In the genomic region with DNA sequence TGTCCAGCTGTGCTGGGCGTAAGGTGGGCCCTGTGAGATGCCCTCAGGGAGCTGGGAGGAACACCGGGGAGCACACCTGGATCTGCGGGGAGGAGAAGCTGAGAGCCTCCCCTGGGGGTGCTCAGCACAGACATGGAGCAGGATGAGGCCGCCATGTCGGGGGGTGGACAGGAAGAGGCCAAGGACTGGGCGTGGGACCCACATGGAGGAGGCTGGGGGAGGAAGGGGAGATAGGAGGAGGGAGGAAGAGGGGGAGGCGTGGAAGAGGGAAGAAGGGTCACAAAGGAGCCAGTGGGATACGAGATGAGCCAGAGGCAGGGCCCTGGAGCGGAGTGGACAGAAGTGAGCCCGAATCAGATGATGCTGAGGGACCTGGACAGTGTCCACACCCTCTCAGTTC, we compare ENCODE assay signal across 17 cellular contexts.
DNase-seq lines count a peak whose midpoint lies in the region; ATAC-seq and TF ChIP-seq lines count a peak whose summit lies in the region.
"Had no signal": no experiment of that assay in that cellular context is flagged by ENCODE, and none has a peak within 500 bp of the region (broad histone marks: within the 10 kb centered on the region; RNA-seq: fewer than 3 reads in every experiment).

No MANE protein-coding gene starts in this region.

- H3K27me3 ChIP-seq in CD8-positive, alpha-beta T cell (ENCODE audit: insufficient read depth, low read length) = no peaks in the 10 kb centered on the region
- H3K27me3 ChIP-seq in WERI-Rb-1 (ENCODE audit: insufficient read depth, low read depth, severe bottlenecking) = no peaks in the 10 kb centered on the region
- H3K27me3 ChIP-seq: body of pancreas, esophagus muscularis mucosa, neutrophil had no signal

- ATAC-seq in CD8-positive, alpha-beta T cell = no peak
- ATAC-seq in stimulated activated naive B cell treated with anti-CD40 and anti-IgM and Interleukin-4, amounts not matched to agents 10 μg/mL and 1 μg/mL and 100 μg/mL, for 72 hours (replicated peaks) = no peak
- ATAC-seq in GM21423 (IDR thresholded peaks at IDR 0.05; ENCODE audit: unreplicated experiment) = no peak
- ATAC-seq: activated naive CD4-positive, alpha-beta T cell treated with anti-CD3 and anti-CD28 coated beads, Interleukin-2, amount 50 U/mL, for 72 hours; body of pancreas; GM23338 had no signal

- H3K27me3 Mint-ChIP-seq in CD8-positive, alpha-beta T cell (ENCODE audit: low read depth) = no peaks in the 10 kb centered on the region
- H3K27me3 Mint-ChIP-seq in glutamatergic neuron (ENCODE audit: unreplicated experiment) = peaks cover 9% of the 10 kb centered on the region
- no peaks in the 10 kb centered on the region for H3K27me3 Mint-ChIP-seq in stimulated activated naive B cell treated with anti-CD40 and anti-IgM and Interleukin-4, amounts not matched to agents 10 μg/mL and 1 μg/mL and 100 μg/mL, for 72 hours
- H3K27me3 Mint-ChIP-seq: activated CD4-positive, alpha-beta T cell treated with anti-CD3 and anti-CD28 coated beads, Interleukin-2, amount 10 ng/mL, durations not matched to agents 24 days and 14 days had no signal

- peaks cover 15% of the 10 kb centered on the region for H3K4me1 Mint-ChIP-seq in CD8-positive, alpha-beta T cell (ENCODE audit: low read depth)
- peaks cover 19% of the 10 kb centered on the region for H3K4me1 Mint-ChIP-seq in glutamatergic neuron (ENCODE audit: low read depth, unreplicated experiment)
- H3K4me1 Mint-ChIP-seq in stimulated activated naive B cell treated with anti-CD40 and anti-IgM and Interleukin-4, amounts not matched to agents 10 μg/mL and 1 μg/mL and 100 μg/mL, for 72 hours = peaks cover 12 to 24% of the 10 kb centered on the region in 2 donors
- H3K4me1 Mint-ChIP-seq: activated CD4-positive, alpha-beta T cell treated with anti-CD3 and anti-CD28 coated beads, Interleukin-2, amount 10 ng/mL, durations not matched to agents 24 days and 14 days; GM23338 had no signal

- H3K36me3 Mint-ChIP-seq in CD8-positive, alpha-beta T cell = peaks cover 5% of the 10 kb centered on the region
- no peaks in the 10 kb centered on the region for H3K36me3 Mint-ChIP-seq in glutamatergic neuron (ENCODE audit: unreplicated experiment)
- H3K36me3 Mint-ChIP-seq in stimulated activated naive B cell treated with anti-CD40 and anti-IgM and Interleukin-4, amounts not matched to agents 10 μg/mL and 1 μg/mL and 100 μg/mL, for 72 hours = no peaks in the 10 kb centered on the region
- H3K36me3 Mint-ChIP-seq: activated naive CD4-positive, alpha-beta T cell treated with anti-CD3 and anti-CD28 coated beads, Interleukin-2, amount 50 U/mL, for 72 hours had no signal

- no peak overlapping the region for H3K27ac ChIP-seq in CD8-positive, alpha-beta T cell (ENCODE audit: low read depth, low read length)
- H3K27ac ChIP-seq in WERI-Rb-1 = no peak overlapping the region
- H3K27ac ChIP-seq: body of pancreas, esophagus muscularis mucosa, neutrophil had no signal

- CTCF ChIA-PET in CD8-positive, alpha-beta T cell (lab: Charles Lee) = interaction anchor here (6.6 kb wide), 1 partner anchor 133 kb away, joined by 77 read pairs; no protein-coding TSS in a partner anchor

- H3K4me3 Mint-ChIP-seq in CD8-positive, alpha-beta T cell = no peak overlapping the region
- H3K4me3 Mint-ChIP-seq in glutamatergic neuron (ENCODE audit: unreplicated experiment) = no peak overlapping the region
- no peak overlapping the region for H3K4me3 Mint-ChIP-seq in stimulated activated naive B cell treated with anti-CD40 and anti-IgM and Interleukin-4, amounts not matched to agents 10 μg/mL and 1 μg/mL and 100 μg/mL, for 72 hours
- H3K4me3 Mint-ChIP-seq: activated CD4-positive, alpha-beta T cell treated with anti-CD3 and anti-CD28 coated beads, Interleukin-2, amount 10 ng/mL, durations not matched to agents 24 days and 14 days; GM23338 had no signal

- peaks cover 2% of the 10 kb centered on the region for H3K9me3 Mint-ChIP-seq in CD8-positive, alpha-beta T cell
- peaks cover 3% of the 10 kb centered on the region for H3K9me3 Mint-ChIP-seq in glutamatergic neuron (ENCODE audit: unreplicated experiment)
- H3K9me3 Mint-ChIP-seq in stimulated activated naive B cell treated with anti-CD40 and anti-IgM and Interleukin-4, amounts not matched to agents 10 μg/mL and 1 μg/mL and 100 μg/mL, for 72 hours = peaks cover 0 to 2% of the 10 kb centered on the region in 2 donors
- H3K9me3 Mint-ChIP-seq: activated CD4-positive, alpha-beta T cell treated with anti-CD3 and anti-CD28 coated beads, Interleukin-2, amount 10 ng/mL, durations not matched to agents 24 days and 14 days; activated naive CD4-positive, alpha-beta T cell treated with anti-CD3 and anti-CD28 coated beads, Interleukin-2, amount 50 U/mL, for 72 hours; GM23338 had no signal

- H3K4me3 ChIP-seq in CD8-positive, alpha-beta T cell (ENCODE audit: low read depth, low read length) = no peak overlapping the region
- H3K4me3 ChIP-seq in WERI-Rb-1 (ENCODE audit: low read depth, low read length) = no peak overlapping the region
- H3K4me3 ChIP-seq: body of pancreas, esophagus muscularis mucosa, GM23338 had no signal

- intact Hi-C loops in CD8-positive, alpha-beta T cell (cut with DNase I, micrococcal nuclease) = loop anchor here in 1 of 2 experiments (5.0 kb wide), 1 partner anchor 110 kb away; the partner anchor contains the start of genes HAUS3 and POLN

- peak in 1 of 7 experiments; percentile 42 for DNase-seq in CD8-positive, alpha-beta T cell
- DNase-seq in WERI-Rb-1 = peak; percentile 5
- DNase-seq in glutamatergic neuron = no peak
- no peak for DNase-seq in stimulated activated naive B cell treated with anti-CD40 and anti-IgM and Interleukin-4, amounts not matched to agents 10 μg/mL and 1 μg/mL and 100 μg/mL, for 72 hours
- no peak for DNase-seq in stimulated activated naive CD4-positive, alpha-beta T cell (lab: John Stamatoyannopoulos, UW)
- DNase-seq in HCEC 1CT = no peak
- DNase-seq: activated CD4-positive, alpha-beta T cell treated with anti-CD3 and anti-CD28 coated beads, Interleukin-2, amount 10 ng/mL, durations not matched to agents 24 days and 14 days; body of pancreas; dermis blood vessel endothelial cell; NCI-H1417; retina; stimulated activated CD4-positive, alpha-beta T cell treated with anti-CD3 and anti-CD28 coated beads, Interleukin-12 subunit alpha, Interleukin-12 subunit beta, amount 100 ng/mL, for 4 hours had no signal

- no peaks in the 10 kb centered on the region for H3K36me3 ChIP-seq in CD8-positive, alpha-beta T cell (ENCODE audit: insufficient read depth, low read length)
- no peaks in the 10 kb centered on the region for H3K36me3 ChIP-seq in WERI-Rb-1
- H3K36me3 ChIP-seq: neutrophil had no signal

- H3K4me1 ChIP-seq in CD8-positive, alpha-beta T cell (ENCODE audit: insufficient read depth, low read length) = peaks cover 15% of the 10 kb centered on the region
- H3K4me1 ChIP-seq: body of pancreas had no signal

- peak overlapping the region; percentile 22 for H3K27ac Mint-ChIP-seq in CD8-positive, alpha-beta T cell
- H3K27ac Mint-ChIP-seq in glutamatergic neuron (ENCODE audit: unreplicated experiment) = peak overlapping the region; percentile 48
- peak overlapping the region; percentile 59 for H3K27ac Mint-ChIP-seq in stimulated activated naive B cell treated with anti-CD40 and anti-IgM and Interleukin-4, amounts not matched to agents 10 μg/mL and 1 μg/mL and 100 μg/mL, for 72 hours
- H3K27ac Mint-ChIP-seq: activated CD4-positive, alpha-beta T cell treated with anti-CD3 and anti-CD28 coated beads, Interleukin-2, amount 10 ng/mL, durations not matched to agents 24 days and 14 days; GM23338 had no signal

- no peaks in the 10 kb centered on the region for H3K9me3 ChIP-seq in CD8-positive, alpha-beta T cell (ENCODE audit: low read length)
- no peaks in the 10 kb centered on the region for H3K9me3 ChIP-seq in WERI-Rb-1 (ENCODE audit: severe bottlenecking)
- H3K9me3 ChIP-seq: body of pancreas, esophagus muscularis mucosa, neutrophil had no signal

- TF ChIP-seq CTCF in CD8-positive, alpha-beta T cell (IDR thresholded peaks at IDR 0.05) = no peak
- no peak for TF ChIP-seq CTCF in WERI-Rb-1 (IDR thresholded peaks at IDR 0.05; ENCODE audit: low read depth, low read length)
- TF ChIP-seq CTCF in glutamatergic neuron (IDR thresholded peaks at IDR 0.05; ENCODE audit: partially characterized antibody, unreplicated experiment) = no peak

- POLR2A ChIA-PET in CD8-positive, alpha-beta T cell (lab: Charles Lee) = no interaction called here
